In genomic region chrX:12988797-12989196, GRCh38 we compare ENCODE assay signal across 11 cellular contexts. TPM values are rescaled to one million over a fixed set of nuclear protein-coding genes. Genes with fewer than 3 reads are reported as not detected.
DNase-seq lines count a peak whose midpoint lies in the region; ATAC-seq lines count a peak whose summit lies in the region.
"Had no signal": no experiment of that assay in that cellular context is flagged by ENCODE, and none has a peak within 500 bp of the region (broad histone marks: within the 10 kb centered on the region; RNA-seq: fewer than 3 reads in every experiment).

No MANE protein-coding gene starts in this region.

- H3K79me2 ChIP-seq in ACC112 (ENCODE audit: control insufficient read depth, insufficient read depth, low read length, unreplicated experiment), result no peaks in the 10 kb centered on the region

- peak; percentile 69 for DNase-seq in HT1080 (ENCODE audit: low read depth)
- DNase-seq in amniotic epithelial cell (ENCODE audit: low read depth), result peak; percentile 63
- DNase-seq in islet precursor cell, result peak; percentile 65
- no peak for DNase-seq in activated naive CD4-positive, alpha-beta T cell treated with anti-CD3 and anti-CD28 coated beads, Interleukin-2, amount 10 ng/mL, durations not matched to agents 7 days and 5 days
- DNase-seq: CD4-positive, CD25-positive, alpha-beta regulatory T cell had no signal

- peak overlapping the region; percentile 55 for H3K27ac ChIP-seq in ACC112 (ENCODE audit: low read depth, low read length)

- H3K9me3 Mint-ChIP-seq in activated naive CD4-positive, alpha-beta T cell treated with anti-CD3 and anti-CD28 coated beads, Interleukin-2, amount 10 ng/mL, durations not matched to agents 7 days and 5 days, result peaks cover 4% of the 10 kb centered on the region

- H3K27ac Mint-ChIP-seq in activated naive CD4-positive, alpha-beta T cell treated with anti-CD3 and anti-CD28 coated beads, Interleukin-2, amount 10 ng/mL, durations not matched to agents 7 days and 5 days, result no peak overlapping the region
- H3K27ac Mint-ChIP-seq: CD4-positive, CD25-positive, alpha-beta regulatory T cell had no signal

- no peaks in the 10 kb centered on the region for H3K36me3 ChIP-seq in ACC112 (ENCODE audit: insufficient read depth, low read length)

- H3K36me3 Mint-ChIP-seq in activated naive CD4-positive, alpha-beta T cell treated with anti-CD3 and anti-CD28 coated beads, Interleukin-2, amount 10 ng/mL, durations not matched to agents 7 days and 5 days, result peaks cover 14% of the 10 kb centered on the region
- H3K36me3 Mint-ChIP-seq: CD4-positive, CD25-positive, alpha-beta regulatory T cell had no signal

- no peak for ATAC-seq in GM18909 (IDR thresholded peaks at IDR 0.05; ENCODE audit: poor library complexity, unreplicated experiment)
- ATAC-seq in GM18498 (IDR thresholded peaks at IDR 0.05; ENCODE audit: unreplicated experiment), result no peak
- no peak for ATAC-seq in HG02678 (IDR thresholded peaks at IDR 0.05; ENCODE audit: unreplicated experiment)

- peaks cover 65% of the 10 kb centered on the region for H3K4me1 Mint-ChIP-seq in activated naive CD4-positive, alpha-beta T cell treated with anti-CD3 and anti-CD28 coated beads, Interleukin-2, amount 10 ng/mL, durations not matched to agents 7 days and 5 days

- no peaks in the 10 kb centered on the region for H3K27me3 ChIP-seq in ACC112 (ENCODE audit: insufficient read depth, low read length)

- H3K4me1 ChIP-seq in ACC112 (ENCODE audit: control insufficient read depth, insufficient read depth, low read length, unreplicated experiment), result peaks cover 30% of the 10 kb centered on the region

- no peaks in the 10 kb centered on the region for H3K27me3 Mint-ChIP-seq in activated naive CD4-positive, alpha-beta T cell treated with anti-CD3 and anti-CD28 coated beads, Interleukin-2, amount 10 ng/mL, durations not matched to agents 7 days and 5 days
- H3K27me3 Mint-ChIP-seq: activated naive CD8-positive, alpha-beta T cell; CD4-positive, CD25-positive, alpha-beta regulatory T cell had no signal

- H2AFZ ChIP-seq in ACC112 (ENCODE audit: low read length, unreplicated experiment), result peak overlapping the region; percentile 38

- H3K4me3 Mint-ChIP-seq in activated naive CD4-positive, alpha-beta T cell treated with anti-CD3 and anti-CD28 coated beads, Interleukin-2, amount 10 ng/mL, durations not matched to agents 7 days and 5 days, result no peak overlapping the region
- H3K4me3 Mint-ChIP-seq: activated naive CD8-positive, alpha-beta T cell; CD4-positive, CD25-positive, alpha-beta regulatory T cell had no signal

- H3K4me3 ChIP-seq in ACC112 (ENCODE audit: low read depth, low read length), result 0 out of 2 replicates have a peak overlapping the region, but pooled peaks have one; percentile 37

- CTCF ChIA-PET in activated naive CD4-positive, alpha-beta T cell treated with anti-CD3 and anti-CD28 coated beads, Interleukin-2, amount 10 ng/mL, durations not matched to agents 7 days and 5 days (lab: Charles Lee), result interaction anchor here (1.4 kb wide), 1 partner anchor 8 kb away, joined by 3 read pairs; no protein-coding TSS in a partner anchor

RNA-seq across cellular contexts. Expression of gene TMSB4X, which starts 13.9 kb away (rescaled TPM):
- total RNA-seq in HT1080 (2014; rRNA removed; shearing (Covaris generic)), result 12.1 and 20.4 TPM in 2 replicates
- 13.1 and 18.7 TPM in 2 replicates for polyA plus RNA-seq in HT1080 (2015; cell fraction: cytosol; rRNA removed)
- polyA plus RNA-seq in HT1080 (2015; cell fraction: nucleus; rRNA removed), result 3.2 and 12.4 TPM in 2 replicates

RNA-seq across cellular contexts. Expression of gene FAM9C, which starts 55.6 kb away (rescaled TPM):
- total RNA-seq in HT1080 (2014; rRNA removed; shearing (Covaris generic)), result not detected in 2 replicates
- polyA plus RNA-seq in HT1080 (2015; cell fraction: cytosol; rRNA removed), result not detected in 2 replicates
- polyA plus RNA-seq in HT1080 (2015; cell fraction: nucleus; rRNA removed), result not detected in 2 replicates
- total RNA-seq: CD4-positive, CD25-positive, alpha-beta regulatory T cell; osteocyte had no signal
- polyA plus RNA-seq: CD4-positive, CD25-positive, alpha-beta regulatory T cell had no signal
